Comparison of ENCODE assay signal across 20 cellular contexts in genomic region chr18:24050916-24051255, GRCh38. TPM values are rescaled to one million over a fixed set of nuclear protein-coding genes. Genes with fewer than 3 reads are reported as not detected.
DNase-seq lines count a peak whose midpoint lies in the region; ATAC-seq lines count a peak whose summit lies in the region.
"Had no signal": no experiment of that assay in that cellular context is flagged by ENCODE, and none has a peak within 500 bp of the region (broad histone marks: within the 10 kb centered on the region; RNA-seq: fewer than 3 reads in every experiment).

No MANE protein-coding gene starts in this region.

- H3K4me1 Mint-ChIP-seq in stimulated activated naive CD8-positive, alpha-beta T cell treated with anti-CD3 and anti-CD28 coated beads, Interleukin-15, Interleukin-2, amounts not matched to agents 100 ng/mL and 50 ng/mL, for 24 hours (ENCODE audit: low read depth), result peaks cover 88% of the 10 kb centered on the region
- peaks cover 52% of the 10 kb centered on the region for H3K4me1 Mint-ChIP-seq in activated T-helper 17 cell treated with anti-CD3 and anti-CD28 coated beads, Interleukin-2, amount 50 U/mL, for 72 hours

- no peak for ATAC-seq in stimulated activated naive CD8-positive, alpha-beta T cell treated with anti-CD3 and anti-CD28 coated beads, Interleukin-15, Interleukin-2, amounts not matched to agents 100 U/mL and 50 U/mL, for 24 hours
- ATAC-seq in activated T-helper 17 cell treated with anti-CD3 and anti-CD28 coated beads, Interleukin-2, amount 50 U/mL, for 72 hours (replicated peaks), result no peak
- ATAC-seq: K562, SK-N-SH treated with all-trans-retinoic acid at 6 μM for 48 hours, upper lobe of right lung had no signal

- H3K9me3 Mint-ChIP-seq in stimulated activated naive CD8-positive, alpha-beta T cell treated with anti-CD3 and anti-CD28 coated beads, Interleukin-15, Interleukin-2, amounts not matched to agents 100 ng/mL and 50 ng/mL, for 24 hours, result no peaks in the 10 kb centered on the region
- peaks cover 4% of the 10 kb centered on the region for H3K9me3 Mint-ChIP-seq in activated T-helper 17 cell treated with anti-CD3 and anti-CD28 coated beads, Interleukin-2, amount 50 U/mL, for 72 hours
- H3K9me3 Mint-ChIP-seq: activated T-helper 2 cell treated with anti-CD3 and anti-CD28 coated beads, Interferon-gamma antibody, Interleukin-2, Interleukin-4, amounts not matched to agents 10 μg/mL and 5 μg/mL and 100 μg/mL, durations not matched to agents 14 hours and 24 hours and 36 hours had no signal

- no peaks in the 10 kb centered on the region for H3K27me3 Mint-ChIP-seq in stimulated activated naive CD8-positive, alpha-beta T cell treated with anti-CD3 and anti-CD28 coated beads, Interleukin-15, Interleukin-2, amounts not matched to agents 100 ng/mL and 50 ng/mL, for 24 hours
- H3K27me3 Mint-ChIP-seq in activated T-helper 17 cell treated with anti-CD3 and anti-CD28 coated beads, Interleukin-2, amount 50 U/mL, for 72 hours, result no peaks in the 10 kb centered on the region

- peak overlapping the region; percentile 94 for H3K27ac Mint-ChIP-seq in stimulated activated naive CD8-positive, alpha-beta T cell treated with anti-CD3 and anti-CD28 coated beads, Interleukin-15, Interleukin-2, amounts not matched to agents 100 ng/mL and 50 ng/mL, for 24 hours
- H3K27ac Mint-ChIP-seq in activated T-helper 17 cell treated with anti-CD3 and anti-CD28 coated beads, Interleukin-2, amount 50 U/mL, for 72 hours, result peak overlapping the region; percentile 96
- H3K27ac Mint-ChIP-seq: mesothelial cell of epicardium had no signal

- peaks cover 5% of the 10 kb centered on the region for H3K36me3 Mint-ChIP-seq in stimulated activated naive CD8-positive, alpha-beta T cell treated with anti-CD3 and anti-CD28 coated beads, Interleukin-15, Interleukin-2, amounts not matched to agents 100 ng/mL and 50 ng/mL, for 24 hours (ENCODE audit: low read depth)
- H3K36me3 Mint-ChIP-seq in activated T-helper 17 cell treated with anti-CD3 and anti-CD28 coated beads, Interleukin-2, amount 50 U/mL, for 72 hours (ENCODE audit: low read depth), result peaks cover 47% of the 10 kb centered on the region

- peak overlapping the region; percentile 56 for H3K4me3 Mint-ChIP-seq in stimulated activated naive CD8-positive, alpha-beta T cell treated with anti-CD3 and anti-CD28 coated beads, Interleukin-15, Interleukin-2, amounts not matched to agents 100 ng/mL and 50 ng/mL, for 24 hours
- H3K4me3 Mint-ChIP-seq in activated T-helper 17 cell treated with anti-CD3 and anti-CD28 coated beads, Interleukin-2, amount 50 U/mL, for 72 hours, result peak overlapping the region; percentile 81
- H3K4me3 Mint-ChIP-seq: mesothelial cell of epicardium had no signal

- DNase-seq in stimulated activated naive CD8-positive, alpha-beta T cell treated with anti-CD3 and anti-CD28 coated beads, Interleukin-15, Interleukin-2, amounts not matched to agents 100 U/mL and 50 U/mL, for 24 hours, result no peak
- peak; percentile 21 for DNase-seq in left kidney (ENCODE audit: low read depth, low spot score)
- no peak for DNase-seq in RPMI8226
- no peak for DNase-seq in middle frontal gyrus (ENCODE audit: extremely low spot score, low spot score)
- DNase-seq in NCI-H2107 (lab: John Stamatoyannopoulos, UW), result no peak
- DNase-seq in NK-92 (lab: John Stamatoyannopoulos, UW; ENCODE audit: unreplicated experiment), result no peak
- DNase-seq: amniotic stem cell; H7; left cardiac atrium; NCI-H2029 treated with DMSO at 0.1 percent for 48 hours; NCI-H524 treated with DMSO at 0.1 percent for 48 hours; Peyer's patch; stimulated activated CD4-positive, alpha-beta T cell treated with anti-CD3 and anti-CD28 coated beads, Interleukin-15, amount 100 ng/mL, for 24 hours; upper lobe of right lung had no signal

RNA-seq across cellular contexts. Expression of gene TTC39C, which starts 36.3 kb away (rescaled TPM):
- total RNA-seq in activated T-helper 17 cell treated with anti-CD3 and anti-CD28 coated beads, Interleukin-2, amount 50 U/mL, for 72 hours, result 10 to 100 TPM; 59.6 to 76.7 TPM
